ENCODE assay signal across 8 cellular contexts in genomic region chr1:44594871-44595735, GRCh38.
A peak's percentile ranks its signal among the peaks of the same experiment; 100 is the strongest.
DNase-seq lines count a peak whose midpoint lies in the region; ATAC-seq and TF ChIP-seq lines count a peak whose summit lies in the region.

No MANE protein-coding gene starts in this region.

- DNase-seq in Calu3: peak; percentile 87
- no peak for DNase-seq in HFF-Myc (ENCODE audit: extremely low read depth, low read depth)
- DNase-seq in NCI-H345 (lab: John Stamatoyannopoulos, UW): peak; percentile 72
- DNase-seq in activated CD4-positive, alpha-beta T cell treated with anti-CD3 and anti-CD28 coated beads, Interleukin-2, amount 50 U/mL, for 4 hours: peak; percentile 69
- peak; percentile 77 for DNase-seq in dermis blood vessel endothelial cell
- DNase-seq in medulla oblongata (ENCODE audit: extremely low spot score): peak; percentile 91
- peak; percentile 66 for DNase-seq in stimulated activated CD8-positive, alpha-beta memory T cell treated with anti-CD3 and anti-CD28 coated beads, Interleukin-15, amount 100 ng/mL, for 1 hour (ENCODE audit: low read depth)

- H3K4me3 ChIP-seq in HFF-Myc (replicated peaks; ENCODE audit: low read depth, low read length): no peak overlapping the region

- TF ChIP-seq CTCF in Calu3 (IDR thresholded peaks at IDR 0.05; ENCODE audit: unreplicated experiment) (peak; percentile 87), HFF-Myc (IDR thresholded peaks at IDR 0.05; ENCODE audit: low read depth, low read length, missing control alignments) (peak; percentile 94)

- no peaks in the 10 kb centered on the region for H3K36me3 Mint-ChIP-seq in Calu3 (ENCODE audit: insufficient read depth, unreplicated experiment)

- BruUV-seq in Calu3 (replicated peaks; lab: Mats Ljungman, UMichigan): no TSS peak

- H3K27ac Mint-ChIP-seq in Calu3 (ENCODE audit: unreplicated experiment): no peak overlapping the region

- CTCF ChIA-PET in Calu3 (lab: Charles Lee): interaction anchor here (0.6 to 1.8 kb wide), 9 partner anchors 13 to 547 kb away, joined by 3 to 23 read pairs (median 6); no protein-coding TSS in a partner anchor

- no peaks in the 10 kb centered on the region for H3K9me3 Mint-ChIP-seq in Calu3 (ENCODE audit: low read depth, unreplicated experiment)

- intact Hi-C loops in Calu3 (cut with micrococcal nuclease; ENCODE audit: unreplicated experiment): loop anchor here (1.0 kb wide), 2 partner anchors 217 to 378 kb away; no protein-coding TSS in a partner anchor

- no peak overlapping the region for H3K4me3 Mint-ChIP-seq in Calu3 (ENCODE audit: low read depth, unreplicated experiment)

- no peaks in the 10 kb centered on the region for H3K4me1 Mint-ChIP-seq in Calu3 (ENCODE audit: low read depth, unreplicated experiment)

- H3K27me3 Mint-ChIP-seq in Calu3 (ENCODE audit: unreplicated experiment): peaks cover 14% of the 10 kb centered on the region

- no peak for ATAC-seq in HG02973 (IDR thresholded peaks at IDR 0.05; ENCODE audit: unreplicated experiment)
